ENCODE assay signal across 9 cellular contexts in genomic region chr2:233355916-233356315, GRCh38. TPM values are rescaled to one million over a fixed set of nuclear protein-coding genes. Genes with fewer than 3 reads are reported as not detected.
DNase-seq lines count a peak whose midpoint lies in the region; ATAC-seq, FAIRE-seq and TF ChIP-seq lines count a peak whose summit lies in the region.
"Had no signal": no experiment of that assay in that cellular context is flagged by ENCODE, and none has a peak within 500 bp of the region (broad histone marks: within the 10 kb centered on the region; RNA-seq: fewer than 3 reads in every experiment).

No MANE protein-coding gene starts in this region.

- no peak overlapping the region for H3K27ac Mint-ChIP-seq in activated T-helper 1 cell treated with anti-CD3 and anti-CD28 coated beads, Interleukin-12 subunit alpha, Interleukin-12 subunit beta, Interleukin-2, Interleukin-4 antibody, amounts not matched to agents 30 ng/mL and 10 ng/mL and 1 ng/mL, durations not matched to agents 14 hours and 24 hours and 36 hours

- H3K27me3 ChIP-seq in mucosa of stomach (ENCODE audit: control insufficient read depth, insufficient read depth, low read length) = no peaks in the 10 kb centered on the region

- H3K4me1 Mint-ChIP-seq in activated T-helper 1 cell treated with anti-CD3 and anti-CD28 coated beads, Interleukin-12 subunit alpha, Interleukin-12 subunit beta, Interleukin-2, Interleukin-4 antibody, amounts not matched to agents 30 ng/mL and 10 ng/mL and 1 ng/mL, durations not matched to agents 14 hours and 24 hours and 36 hours (ENCODE audit: low read depth) = peaks cover 60% of the 10 kb centered on the region

- no peaks in the 10 kb centered on the region for H3K36me3 ChIP-seq in mucosa of stomach (ENCODE audit: control insufficient read depth, insufficient read depth, low read length)

- intact Hi-C loops in activated T-helper 1 cell treated with anti-CD3 and anti-CD28 coated beads, Interleukin-12 subunit alpha, Interleukin-12 subunit beta, Interleukin-2, Interleukin-4 antibody, amounts not matched to agents 30 ng/mL and 10 ng/mL and 1 ng/mL, durations not matched to agents 14 hours and 24 hours and 36 hours (cut with micrococcal nuclease) = loop anchor here (2.0 to 5.0 kb wide), 6 partner anchors 25 to 749 kb away; partner anchors contain the start of genes ATG16L1 and GIGYF2

- H3K9me3 Mint-ChIP-seq in activated T-helper 1 cell treated with anti-CD3 and anti-CD28 coated beads, Interleukin-12 subunit alpha, Interleukin-12 subunit beta, Interleukin-2, Interleukin-4 antibody, amounts not matched to agents 30 ng/mL and 10 ng/mL and 1 ng/mL, durations not matched to agents 14 hours and 24 hours and 36 hours = no peaks in the 10 kb centered on the region

- no peak for TF ChIP-seq POLR2A in GM12891 (IDR thresholded peaks at IDR 0.05; ENCODE audit: low read depth, low read length)

- peak overlapping the region; percentile 60 for H3K27ac ChIP-seq in 22Rv1

- DNase-seq in GM12891 (ENCODE audit: insufficient read length, low spot score) (no peak), NCI-H1417 treated with DMSO at 0.1 percent for 48 hours (lab: John Stamatoyannopoulos, UW) (no peak), NCI-H2196 (lab: John Stamatoyannopoulos, UW; ENCODE audit: unreplicated experiment) (no peak)
- no peak for DNase-seq in activated T-helper 1 cell treated with anti-CD3 and anti-CD28 coated beads, Interleukin-12 subunit alpha, Interleukin-12 subunit beta, Interleukin-2, Interleukin-4 antibody, amounts not matched to agents 30 ng/mL and 10 ng/mL and 1 ng/mL, durations not matched to agents 14 hours and 24 hours and 36 hours (ENCODE audit: low spot score)
- DNase-seq in stimulated activated CD4-positive, alpha-beta T cell treated with anti-CD3 and anti-CD28 coated beads, Interleukin-4, amount 100 ng/mL, for 24 hours = no peak

- peak; percentile 54 for FAIRE-seq in GM12891 (lab: Jason Lieb, UNC)

- TF ChIP-seq CTCF in 22Rv1 (IDR thresholded peaks at IDR 0.05) = no peak

- H3K9me3 ChIP-seq in mucosa of stomach (ENCODE audit: control insufficient read depth, low read length) = no peaks in the 10 kb centered on the region

- no peak overlapping the region for H3K9ac ChIP-seq in mucosa of stomach (ENCODE audit: low read length)

- no peaks in the 10 kb centered on the region for H3K27me3 Mint-ChIP-seq in activated T-helper 1 cell treated with anti-CD3 and anti-CD28 coated beads, Interleukin-12 subunit alpha, Interleukin-12 subunit beta, Interleukin-2, Interleukin-4 antibody, amounts not matched to agents 30 ng/mL and 10 ng/mL and 1 ng/mL, durations not matched to agents 14 hours and 24 hours and 36 hours (ENCODE audit: insufficient read depth)

- peaks cover 32% of the 10 kb centered on the region for H3K4me1 ChIP-seq in mucosa of stomach (ENCODE audit: control insufficient read depth, insufficient read depth, low read length)

- peaks cover 30% of the 10 kb centered on the region for H3K36me3 Mint-ChIP-seq in activated T-helper 1 cell treated with anti-CD3 and anti-CD28 coated beads, Interleukin-12 subunit alpha, Interleukin-12 subunit beta, Interleukin-2, Interleukin-4 antibody, amounts not matched to agents 30 ng/mL and 10 ng/mL and 1 ng/mL, durations not matched to agents 14 hours and 24 hours and 36 hours (ENCODE audit: low read depth)

- H3K4me3 ChIP-seq in mucosa of stomach (ENCODE audit: low read length) = peak overlapping the region; percentile 44

- H3K4me3 Mint-ChIP-seq in activated T-helper 1 cell treated with anti-CD3 and anti-CD28 coated beads, Interleukin-12 subunit alpha, Interleukin-12 subunit beta, Interleukin-2, Interleukin-4 antibody, amounts not matched to agents 30 ng/mL and 10 ng/mL and 1 ng/mL, durations not matched to agents 14 hours and 24 hours and 36 hours = peak overlapping the region; percentile 87

- ATAC-seq in HG03097 (IDR thresholded peaks at IDR 0.05; ENCODE audit: low FRiP score, unreplicated experiment) = no peak

TF ChIP-seq in GM12891, 5 proteins besides CTCF, POLR2A, EP300 and RAD21:
- TF ChIP-seq POU2F2 (IDR thresholded peaks at IDR 0.05; ENCODE audit: low read depth, low read length) = no peak
- no peak for TF ChIP-seq POLR2AphosphoS5 (IDR thresholded peaks at IDR 0.05; ENCODE audit: low read depth, low read length)
- no peak for TF ChIP-seq PAX5 (IDR thresholded peaks at IDR 0.05; ENCODE audit: insufficient read depth, low read length, severe bottlenecking)
- TF ChIP-seq SPI1 (IDR thresholded peaks at IDR 0.05; ENCODE audit: low read depth, low read length) = no peak
- no peak for TF ChIP-seq TAF1 (IDR thresholded peaks at IDR 0.05; ENCODE audit: low read depth, low read length)

RNA-seq across cellular contexts. Expression of gene DGKD, which starts 1.6 kb away (rescaled TPM):
- polyA plus RNA-seq in GM12891 (2012; ENCODE audit: low read depth, missing spikeins) = 53.7 TPM
- total RNA-seq in activated T-helper 1 cell treated with anti-CD3 and anti-CD28 coated beads, Interleukin-12 subunit alpha, Interleukin-12 subunit beta, Interleukin-2, Interleukin-4 antibody, amounts not matched to agents 30 ng/mL and 10 ng/mL and 1 ng/mL, durations not matched to agents 14 hours and 24 hours and 36 hours = 42.5 and 43.7 TPM in 2 replicates

RNA-seq across cellular contexts. Expression of gene SAG, which starts 48.3 kb away (rescaled TPM):
- polyA plus RNA-seq in GM12891 (2012; ENCODE audit: low read depth, missing spikeins) = not detected
- 0.08 and 0.32 TPM in 2 replicates for total RNA-seq in activated T-helper 1 cell treated with anti-CD3 and anti-CD28 coated beads, Interleukin-12 subunit alpha, Interleukin-12 subunit beta, Interleukin-2, Interleukin-4 antibody, amounts not matched to agents 30 ng/mL and 10 ng/mL and 1 ng/mL, durations not matched to agents 14 hours and 24 hours and 36 hours
- total RNA-seq: temporal lobe had no signal
